ENCODE assay signal across 9 cellular contexts in the genomic region with DNA sequence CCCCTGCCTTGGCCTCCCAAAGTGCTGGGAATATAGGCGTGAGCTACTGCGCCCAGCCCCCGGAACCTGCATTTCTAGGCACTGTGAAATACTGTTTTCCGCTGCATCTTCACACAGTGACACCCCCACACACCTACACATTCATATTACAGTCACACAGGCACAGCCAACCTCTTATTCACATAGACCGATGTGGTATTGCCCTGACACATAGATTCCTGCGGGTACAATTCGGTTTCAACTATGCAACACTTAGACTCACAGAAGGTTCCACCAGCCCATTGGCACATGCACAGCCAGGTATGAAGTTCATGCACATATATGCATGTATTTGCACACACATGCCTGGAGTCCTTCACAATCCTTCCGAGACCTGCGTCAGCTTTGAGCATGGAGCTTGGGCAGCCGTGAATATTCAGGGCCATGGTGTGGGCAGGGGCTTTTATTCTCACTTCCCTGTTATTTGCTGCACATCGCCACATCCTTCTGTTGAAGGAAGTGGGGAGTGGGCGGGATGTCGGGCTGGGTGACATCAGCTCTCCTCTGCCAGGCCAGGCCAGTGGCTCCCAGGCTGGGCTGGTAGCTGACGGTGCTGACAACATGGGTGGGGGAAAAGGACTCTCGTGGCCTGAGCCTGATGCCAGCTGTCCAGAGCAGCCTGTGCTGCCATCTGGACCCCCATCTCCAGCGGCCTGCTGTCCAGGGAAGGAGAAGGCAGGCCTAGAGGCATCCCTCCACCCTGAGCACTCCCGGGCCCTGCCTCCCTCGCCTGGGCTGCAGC. TPM values are rescaled to one million over a fixed set of nuclear protein-coding genes. Genes with fewer than 3 reads are reported as not detected.
DNase-seq lines count a peak whose midpoint lies in the region; ATAC-seq and TF ChIP-seq lines count a peak whose summit lies in the region.
"Had no signal": no experiment of that assay in that cellular context is flagged by ENCODE, and none has a peak within 500 bp of the region (broad histone marks: within the 10 kb centered on the region; RNA-seq: fewer than 3 reads in every experiment).

No MANE protein-coding gene starts in this region.

- H3K4me1 Mint-ChIP-seq in activated naive CD4-positive, alpha-beta T cell treated with anti-CD3 and anti-CD28 coated beads, Interleukin-2, amount 10 ng/mL, durations not matched to agents 7 days and 5 days, result peaks cover 89% of the 10 kb centered on the region
- H3K4me1 Mint-ChIP-seq in natural killer cell treated with Interleukin-12 subunit alpha and Interleukin-12 subunit beta and Interleukin-15 and Interleukin-18, amount 100 ng/mL, for 72 hours (ENCODE audit: low read depth in 2 of 2), result peaks cover 55 to 70% of the 10 kb centered on the region in 2 donors
- H3K4me1 Mint-ChIP-seq in Caco-2 (ENCODE audit: low read depth, unreplicated experiment), result no peaks in the 10 kb centered on the region

- peaks cover 13% of the 10 kb centered on the region for H3K36me3 Mint-ChIP-seq in activated naive CD4-positive, alpha-beta T cell treated with anti-CD3 and anti-CD28 coated beads, Interleukin-2, amount 10 ng/mL, durations not matched to agents 7 days and 5 days
- no peaks in the 10 kb centered on the region for H3K36me3 Mint-ChIP-seq in natural killer cell treated with Interleukin-12 subunit alpha and Interleukin-12 subunit beta and Interleukin-15 and Interleukin-18, amount 100 ng/mL, for 72 hours
- peaks cover 8% of the 10 kb centered on the region for H3K36me3 Mint-ChIP-seq in Caco-2 (ENCODE audit: insufficient read depth, unreplicated experiment)

- H3K9me3 Mint-ChIP-seq in activated naive CD4-positive, alpha-beta T cell treated with anti-CD3 and anti-CD28 coated beads, Interleukin-2, amount 10 ng/mL, durations not matched to agents 7 days and 5 days, result no peaks in the 10 kb centered on the region
- no peaks in the 10 kb centered on the region for H3K9me3 Mint-ChIP-seq in natural killer cell treated with Interleukin-12 subunit alpha and Interleukin-12 subunit beta and Interleukin-15 and Interleukin-18, amount 100 ng/mL, for 72 hours
- H3K9me3 Mint-ChIP-seq in Caco-2 (ENCODE audit: unreplicated experiment), result no peaks in the 10 kb centered on the region

- H3K27ac Mint-ChIP-seq in activated naive CD4-positive, alpha-beta T cell treated with anti-CD3 and anti-CD28 coated beads, Interleukin-2, amount 10 ng/mL, durations not matched to agents 7 days and 5 days, result peak overlapping the region; percentile 91
- H3K27ac Mint-ChIP-seq in natural killer cell treated with Interleukin-12 subunit alpha and Interleukin-12 subunit beta and Interleukin-15 and Interleukin-18, amount 100 ng/mL, for 72 hours, result peak overlapping the region; percentile 76 to 82
- H3K27ac Mint-ChIP-seq in Caco-2 (ENCODE audit: unreplicated experiment), result no peak overlapping the region

- H3K27me3 ChIP-seq in DND-41 (ENCODE audit: insufficient read depth, low read length, poor library complexity) (no peaks in the 10 kb centered on the region), OCI-LY3 (ENCODE audit: low read depth, low read length) (peaks cover 9% of the 10 kb centered on the region), Caco-2 (replicated peaks; ENCODE audit: control insufficient read depth, insufficient read depth, low read length) (no peaks in the 10 kb centered on the region), esophagus muscularis mucosa (peaks cover 0 to 73% (median 15%) of the 10 kb centered on the region in 4 donors), prostate gland (replicated peaks; ENCODE audit: insufficient read depth) (no peaks in the 10 kb centered on the region)

- H3K4me1 ChIP-seq in DND-41 (ENCODE audit: insufficient read depth, low read length), result peaks cover 48% of the 10 kb centered on the region
- peaks cover 59% of the 10 kb centered on the region for H3K4me1 ChIP-seq in OCI-LY3 (ENCODE audit: low read length)
- no peaks in the 10 kb centered on the region for H3K4me1 ChIP-seq in Caco-2
- peaks cover 17 to 19% (median 19%) of the 10 kb centered on the region in 4 donors for H3K4me1 ChIP-seq in esophagus muscularis mucosa
- H3K4me1 ChIP-seq in prostate gland (replicated peaks), result peaks cover 10% of the 10 kb centered on the region

- H2AFZ ChIP-seq in DND-41 (ENCODE audit: low read depth, low read length) (peak overlapping the region; percentile 81), OCI-LY3 (ENCODE audit: low read depth, low read length) (peak overlapping the region; percentile 52)

- TF ChIP-seq POLR2A in esophagus muscularis mucosa (IDR thresholded peaks at IDR 0.05; ENCODE audit: low read depth) (no peak), prostate gland (IDR thresholded peaks at IDR 0.05) (no peak)

- 66% methylated on average over 15 of the region's 18 CpGs for whole genome bisulfite sequencing in esophagus muscularis mucosa
- WGBS in prostate gland, result 57% methylated on average over 18 of the region's 18 CpGs

- CTCF ChIA-PET in activated naive CD4-positive, alpha-beta T cell treated with anti-CD3 and anti-CD28 coated beads, Interleukin-2, amount 10 ng/mL, durations not matched to agents 7 days and 5 days (lab: Charles Lee), result interaction anchor here (1.1 to 11.3 kb wide), 2 partner anchors 13 to 26 kb away, joined by 3 to 382 read pairs; a partner anchor contains a TSS
- CTCF ChIA-PET in Caco-2 (lab: Charles Lee), result no interaction called here

- peak; percentile 74 for ATAC-seq in DND-41 (ENCODE audit: insufficient read depth, low read depth)
- ATAC-seq in natural killer cell treated with Interleukin-12 subunit alpha and Interleukin-12 subunit beta and Interleukin-15 and Interleukin-18, amount 100 ng/mL, for 72 hours, result peak; percentile 69 to 74
- ATAC-seq: gastroesophageal sphincter had no signal

- H3K79me2 ChIP-seq in DND-41 (ENCODE audit: insufficient read depth, low read length), result no peaks in the 10 kb centered on the region
- H3K79me2 ChIP-seq in OCI-LY3 (ENCODE audit: low read length), result no peaks in the 10 kb centered on the region

- H3K9me3 ChIP-seq in DND-41 (ENCODE audit: insufficient read depth, low read length, severe bottlenecking) (no peaks in the 10 kb centered on the region), OCI-LY3 (ENCODE audit: insufficient read depth, low read length) (no peaks in the 10 kb centered on the region), Caco-2 (no peaks in the 10 kb centered on the region), esophagus muscularis mucosa (no peaks in the 10 kb centered on the region), prostate gland (no peaks in the 10 kb centered on the region)

- POLR2A ChIA-PET in Caco-2 (lab: Charles Lee), result no interaction called here

- no peaks in the 10 kb centered on the region for H3K27me3 Mint-ChIP-seq in activated naive CD4-positive, alpha-beta T cell treated with anti-CD3 and anti-CD28 coated beads, Interleukin-2, amount 10 ng/mL, durations not matched to agents 7 days and 5 days
- H3K27me3 Mint-ChIP-seq in natural killer cell treated with Interleukin-12 subunit alpha and Interleukin-12 subunit beta and Interleukin-15 and Interleukin-18, amount 100 ng/mL, for 72 hours, result no peaks in the 10 kb centered on the region
- H3K27me3 Mint-ChIP-seq in Caco-2 (ENCODE audit: insufficient read depth, unreplicated experiment), result peaks cover 8% of the 10 kb centered on the region

- H3K9ac ChIP-seq in DND-41 (ENCODE audit: low read depth, low read length), result peak overlapping the region; percentile 50
- peak overlapping the region; percentile 26; the same call in 1 of the 2 replicates for H3K9ac ChIP-seq in OCI-LY3 (ENCODE audit: low read length)

- TF ChIP-seq CTCF in DND-41 (IDR thresholded peaks at IDR 0.05; ENCODE audit: borderline replicate concordance, extremely low read depth, low read length, poor library complexity, severe bottlenecking) (no peak), OCI-LY3 (IDR thresholded peaks at IDR 0.05; ENCODE audit: low read depth, low read length) (no peak), Caco-2 (IDR thresholded peaks at IDR 0.05; ENCODE audit: insufficient read depth in 1 of 2, low read depth in 1 of 2, low read length in 1 of 2, severe bottlenecking in 1 of 2, unreplicated experiment in 1 of 2) (no peak), esophagus muscularis mucosa (IDR thresholded peaks at IDR 0.05) (no peak), prostate gland (IDR thresholded peaks at IDR 0.05) (no peak)

- BruUV-seq in Caco-2 (replicated peaks; lab: Mats Ljungman, UMichigan), result no TSS peak

- TF ChIP-seq EP300 in esophagus muscularis mucosa (IDR thresholded peaks at IDR 0.05), result no peak

- intact Hi-C loops in Caco-2 (cut with micrococcal nuclease; ENCODE audit: unreplicated experiment), result no loop called here
- intact Hi-C loops in esophagus muscularis mucosa (cut with DNase I), result loop anchor here (10.0 kb wide), 1 partner anchor 156 kb away; a partner anchor contains a TSS
- intact Hi-C loops in prostate gland (cut with DNase I), result no loop called here

- DNase-seq in DND-41 (peak; percentile 77), Caco-2 (no peak), esophagus muscularis mucosa (ENCODE audit: extremely low spot score) (no peak), prostate gland (ENCODE audit: low spot score) (no peak), NCI-H1105 (lab: John Stamatoyannopoulos, UW) (no peak)
- peak; percentile 85 for DNase-seq in activated naive CD4-positive, alpha-beta T cell treated with anti-CD3 and anti-CD28 coated beads, Interleukin-2, amount 10 ng/mL, durations not matched to agents 7 days and 5 days
- peak; percentile 79 for DNase-seq in natural killer cell treated with Interleukin-12 subunit alpha and Interleukin-12 subunit beta and Interleukin-15 and Interleukin-18, amount 100 ng/mL, for 72 hours (ENCODE audit: low spot score)

- H3K27ac ChIP-seq in DND-41 (ENCODE audit: low read length), result peak overlapping the region; percentile 77
- no peak overlapping the region for H3K27ac ChIP-seq in OCI-LY3 (ENCODE audit: low read length)
- no peak overlapping the region for H3K27ac ChIP-seq in esophagus muscularis mucosa (replicated peaks in 1 of 4)
- H3K27ac ChIP-seq in prostate gland, result no peak overlapping the region
- H3K27ac ChIP-seq: gastroesophageal sphincter had no signal

- H4K20me1 ChIP-seq in DND-41 (ENCODE audit: insufficient read depth, low read length) (no peaks in the 10 kb centered on the region), OCI-LY3 (ENCODE audit: insufficient read depth, low read length) (no peaks in the 10 kb centered on the region)

- no peaks in the 10 kb centered on the region for H3K36me3 ChIP-seq in DND-41 (ENCODE audit: insufficient read depth, low read length)
- no peaks in the 10 kb centered on the region for H3K36me3 ChIP-seq in OCI-LY3 (replicated peaks; ENCODE audit: low read depth, low read length)
- H3K36me3 ChIP-seq in Caco-2 (ENCODE audit: control insufficient read depth, insufficient read depth, low read length), result no peaks in the 10 kb centered on the region
- H3K36me3 ChIP-seq in esophagus muscularis mucosa, result no peaks in the 10 kb centered on the region
- no peaks in the 10 kb centered on the region for H3K36me3 ChIP-seq in prostate gland
- H3K36me3 ChIP-seq: gastroesophageal sphincter had no signal

- H3K4me2 ChIP-seq in DND-41 (ENCODE audit: insufficient read depth, low read length) (peak overlapping the region; percentile 53), OCI-LY3 (ENCODE audit: low read length) (peak overlapping the region; percentile 66)

- H3K4me3 Mint-ChIP-seq in activated naive CD4-positive, alpha-beta T cell treated with anti-CD3 and anti-CD28 coated beads, Interleukin-2, amount 10 ng/mL, durations not matched to agents 7 days and 5 days, result peak overlapping the region; percentile 76
- H3K4me3 Mint-ChIP-seq in natural killer cell treated with Interleukin-12 subunit alpha and Interleukin-12 subunit beta and Interleukin-15 and Interleukin-18, amount 100 ng/mL, for 72 hours, result peak overlapping the region; percentile 85
- no peak overlapping the region for H3K4me3 Mint-ChIP-seq in Caco-2 (ENCODE audit: unreplicated experiment)

- H3K4me3 ChIP-seq in DND-41 (ENCODE audit: low read depth in 1 of 2, low read length in 2 of 2), result peak overlapping the region in 1 of 2 experiments; percentile 44; a peak in 2 of 4 replicates
- H3K4me3 ChIP-seq in OCI-LY3 (ENCODE audit: low read length), result peak overlapping the region; percentile 38
- H3K4me3 ChIP-seq in Caco-2 (ENCODE audit: low read depth, low read length), result no peak overlapping the region
- H3K4me3 ChIP-seq in esophagus muscularis mucosa, result no peak overlapping the region
- no peak overlapping the region for H3K4me3 ChIP-seq in prostate gland
- H3K4me3 ChIP-seq: gastroesophageal sphincter had no signal

RNA-seq across cellular contexts. Expression of a gene that starts 5.4 kb away (rescaled TPM):
- 100 to 1,000 TPM; 228 to 368 TPM for total RNA-seq in natural killer cell treated with Interleukin-12 subunit alpha and Interleukin-12 subunit beta and Interleukin-15 and Interleukin-18, amount 100 ng/mL, for 72 hours
- total RNA-seq in Caco-2 (2022) (154 and 164 TPM in 2 replicates), esophagus muscularis mucosa (100 to 1,000 TPM; 131 to 176 (median 160) TPM), prostate gland (100 to 1,000 TPM; 135 to 159 TPM)

RNA-seq across cellular contexts. Expression of a gene that starts 11.6 kb away (rescaled TPM):
- total RNA-seq in natural killer cell treated with Interleukin-12 subunit alpha and Interleukin-12 subunit beta and Interleukin-15 and Interleukin-18, amount 100 ng/mL, for 72 hours, result 10 to 100 TPM; 14.5 to 46.6 TPM
- total RNA-seq in Caco-2 (2022) (3.6 and 3.7 TPM in 2 replicates), esophagus muscularis mucosa (10 to 100 TPM; 11.6 to 24.5 (median 14.1) TPM), prostate gland (10 to 100 TPM; 14.5 to 15.1 TPM)

RNA-seq across cellular contexts. Expression of a gene that starts 28.3 kb away (rescaled TPM):
- 100 to 1,000 TPM; 310 to 453 TPM for total RNA-seq in natural killer cell treated with Interleukin-12 subunit alpha and Interleukin-12 subunit beta and Interleukin-15 and Interleukin-18, amount 100 ng/mL, for 72 hours
- total RNA-seq in Caco-2 (2022) (124 and 134 TPM in 2 replicates), esophagus muscularis mucosa (10 to 100 TPM; 50.5 to 71.6 (median 65.9) TPM), prostate gland (100 to 1,000 TPM in 1 of 2 donors, 10 to 100 TPM in 1; 90.8 to 161 TPM)

Comparison
In these comparisons a context has a peak if more than half of its experiments do, and no peak if none do; other contexts are left out.
1. DNase-seq: peak in DND-41 (single experiment), activated naive CD4-positive, alpha-beta T cell treated with anti-CD3 and anti-CD28 coated beads, Interleukin-2, amount 10 ng/mL, durations not matched to agents 7 days and 5 days (single experiment) and natural killer cell treated with Interleukin-12 subunit alpha and Interleukin-12 subunit beta and Interleukin-15 and Interleukin-18, amount 100 ng/mL, for 72 hours (single experiment); none in Caco-2 (0 of 2), esophagus muscularis mucosa (single experiment), prostate gland (single experiment) and NCI-H1105 (single experiment).